ENCODE assay signal across 8 cellular contexts in genomic region chr5:10563940-10564837, GRCh38. TPM values are rescaled to one million over a fixed set of nuclear protein-coding genes. Genes with fewer than 3 reads are reported as not detected.
DNase-seq lines count a peak whose midpoint lies in the region; ATAC-seq and TF ChIP-seq lines count a peak whose summit lies in the region.

Gene ANKRD33B, plus strand, starts transcription at chr5:10564070. Its CDS starts 398 bp downstream, at chr5:10564468.

- peak within 1 kb of the TSS in 2 of 3 donors; percentile 28 to 57 for H3K27ac ChIP-seq in thyroid gland

- H3K9me3 ChIP-seq in thyroid gland: no peaks in the 10 kb centered on the region

- H3K27me3 ChIP-seq in thyroid gland: peaks cover 3% of the 10 kb centered on the region

- peak within 1 kb of the TSS; percentile 28 to 44 (median 35) for H3K4me3 ChIP-seq in thyroid gland (replicated peaks in 1 of 3)

- H3K36me3 ChIP-seq in thyroid gland: no peaks in the 10 kb centered on the region

- WGBS in thyroid gland, 2 donors: 0 to 1% methylated on average over 3 to 37 of the region's 120 CpGs

- DNase-seq in COR-L47 (lab: John Stamatoyannopoulos, UW) (peak; percentile 8), GM20000 (ENCODE audit: low spot score) (peak; percentile 96), HPDE6-E6E7 (ENCODE audit: extremely low spot score) (peak; percentile 32), fibroblast of peridontal ligament (ENCODE audit: extremely low read depth) (peak; percentile 39), omental fat pad (ENCODE audit: low spot score) (peak; percentile 28), thyroid gland (peak; percentile 30 to 32)
- DNase-seq in activated T-cell treated with anti-CD3 and anti-CD28 coated beads, Interleukin-2, amount 50 U/mL, for 1 hour: peak; percentile 78

- TF ChIP-seq CTCF in GM20000 (IDR thresholded peaks at IDR 0.05; ENCODE audit: extremely low read depth, missing control alignments) (no peak), omental fat pad (IDR thresholded peaks at IDR 0.05) (no peak), thyroid gland (IDR thresholded peaks at IDR 0.05) (no peak)

- intact Hi-C loops in thyroid gland (cut with DNase I): no loop called here

- peaks cover 10 to 22% of the 10 kb centered on the region in 2 donors for H3K4me1 ChIP-seq in thyroid gland

- TF ChIP-seq POLR2A in thyroid gland (IDR thresholded peaks at IDR 0.05): no peak

- ATAC-seq in omental fat pad (ENCODE audit: low FRiP score): peak; percentile 58

TF ChIP-seq in PFSK-1, 5 proteins besides CTCF, POLR2A, EP300 and RAD21:
- TF ChIP-seq FOXP2 (optimal IDR thresholded peaks at IDR 0.05; ENCODE audit: borderline replicate concordance, extremely low read depth, extremely low read length, insufficient read depth): peak; percentile 35
- TF ChIP-seq POLR2AphosphoS5 (IDR thresholded peaks at IDR 0.05; ENCODE audit: low read depth, low read length): no peak

RNA-seq across cellular contexts. Expression of gene ANKRD33B, which starts in this region (rescaled TPM):
- 5.9 TPM for polyA plus RNA-seq in PFSK-1 (2012; ENCODE audit: insufficient read length, low read depth)
- 10 to 100 TPM in 1 of 4 donors, 1 to 10 TPM in 3; 6.2 to 25.5 (median 8.1) TPM for total RNA-seq in omental fat pad
- total RNA-seq in thyroid gland: 1 to 10 TPM in 3 of 4 donors, under 1 TPM in 1; 0.67 to 1.6 (median 1.1) TPM

Comparison
In these comparisons a context has a peak if more than half of its experiments do, and no peak if none do; other contexts are left out.
1. Peak in every context shown above with its lines: DNase-seq, ATAC-seq, H3K4me3 ChIP-seq and H3K27ac ChIP-seq.
2. DNase-seq: peak in every context shown above with its lines; median percentile 96 in GM20000; 78 in activated T-cell treated with anti-CD3 and anti-CD28 coated beads, Interleukin-2, amount 50 U/mL, for 1 hour; 39 in fibroblast of peridontal ligament; 32 in HPDE6-E6E7; 31 in thyroid gland; 28 in omental fat pad; 8 in COR-L47.